18 cellular contexts compared by ENCODE assay signal in the genomic region with DNA sequence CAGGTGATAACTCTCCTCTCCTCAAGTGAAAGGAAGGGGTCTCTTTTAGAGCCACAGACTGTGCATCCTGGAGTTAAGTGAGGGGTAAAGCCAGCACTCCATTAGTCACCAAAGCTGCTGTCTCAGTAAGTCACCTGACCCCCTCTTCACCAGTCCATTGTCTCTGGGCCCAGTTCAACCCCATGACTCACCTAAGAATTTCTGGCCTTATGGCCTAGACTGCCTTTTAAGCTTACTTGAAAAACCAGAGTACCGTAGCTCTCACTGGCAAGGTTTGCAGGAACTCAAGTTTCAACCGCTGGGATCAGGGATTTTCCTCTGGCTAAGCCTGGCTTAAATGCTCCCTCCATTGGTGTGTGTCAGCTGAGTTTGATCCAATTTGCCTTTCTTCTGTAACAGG. TPM values are rescaled to one million over a fixed set of nuclear protein-coding genes. Genes with fewer than 3 reads are reported as not detected.
DNase-seq lines count a peak whose midpoint lies in the region; TF ChIP-seq lines count a peak whose summit lies in the region.
"Had no signal": no experiment of that assay in that cellular context is flagged by ENCODE, and none has a peak within 500 bp of the region (broad histone marks: within the 10 kb centered on the region; RNA-seq: fewer than 3 reads in every experiment).

No MANE protein-coding gene starts in this region.

- no peak for TF ChIP-seq POLR2A in testis (IDR thresholded peaks at IDR 0.05)
- TF ChIP-seq POLR2A in lower leg skin (IDR thresholded peaks at IDR 0.05): no peak

- TF ChIP-seq CTCF in testis (IDR thresholded peaks at IDR 0.05): no peak
- TF ChIP-seq CTCF in lower leg skin (IDR thresholded peaks at IDR 0.05): no peak

- H3K36me3 ChIP-seq in testis (ENCODE audit: low read depth, missing control alignments): no peaks in the 10 kb centered on the region
- H3K36me3 ChIP-seq: gastroesophageal sphincter had no signal

- H3K27me3 ChIP-seq in testis: no peaks in the 10 kb centered on the region

- intact Hi-C loops in testis (cut with DNase I; ENCODE audit: low total_unique reads): no loop called here
- intact Hi-C loops in posterior cingulate gyrus (cut with DNase I): no loop called here
- intact Hi-C loops in lower leg skin (cut with DNase I; ENCODE audit: low total_unique reads): no loop called here

- H3K4me1 ChIP-seq in testis: no peaks in the 10 kb centered on the region
- H3K4me1 ChIP-seq: gastroesophageal sphincter had no signal

- DNase-seq in DMS53 treated with DMSO at 0.1 percent for 48 hours (lab: John Stamatoyannopoulos, UW; ENCODE audit: unreplicated experiment) (peak; percentile 94), LHCN-M2 (ENCODE audit: low read depth) (peak; percentile 42), astrocyte of the hippocampus (ENCODE audit: low read depth, low spot score) (peak; percentile 34), islet precursor cell (peak; percentile 85), testis (no peak), posterior cingulate gyrus (no peak), mesenteric fat pad (ENCODE audit: low spot score) (no peak), lower leg skin (ENCODE audit: low spot score in 2 of 2) (no peak)
- DNase-seq: activated CD4-positive, CD25-positive, alpha-beta regulatory T cell; activated naive CD4-positive, alpha-beta T cell treated with Interleukin-2 at 50 U/mL for 16 hours; DND-41; effector CD4-positive, alpha-beta T cell; NCI-H1105; NCI-H510A; RPMI8226; T-helper 1 cell had no signal

- no peaks in the 10 kb centered on the region for H3K9me3 ChIP-seq in testis
- H3K9me3 ChIP-seq: gastroesophageal sphincter had no signal

- no peak overlapping the region for H3K27ac ChIP-seq in testis
- H3K27ac ChIP-seq: gastroesophageal sphincter, parathyroid adenoma had no signal

- H3K4me3 ChIP-seq in testis (no peak overlapping the region), lower leg skin (ENCODE audit: low read depth, poor library complexity, severe bottlenecking) (no peak overlapping the region)
- H3K4me3 ChIP-seq: gastroesophageal sphincter had no signal

- 61 to 86% methylated on average over 2 of the region's 2 CpGs for WGBS in testis, 2 donors
- WGBS in lower leg skin, 2 donors: 60 to 74% methylated on average over 2 of the region's 2 CpGs

RNA-seq across cellular contexts. Expression of gene EID2, which starts 23.4 kb away (rescaled TPM):
- 9.7 and 14.8 TPM in 2 replicates for total RNA-seq in LHCN-M2 (2014; rRNA removed)
- polyA plus RNA-seq in LHCN-M2 (2012): 10.6 TPM
- 10 to 100 TPM; 23.9 to 26.7 TPM for total RNA-seq in testis
- 15.0 TPM for polyA plus RNA-seq in testis (ENCODE audit: insufficient read depth, low read depth, low replicate concordance)
- total RNA-seq in mesenteric fat pad: 12.7 TPM
- 10 to 100 TPM; 12.4 to 19.0 (median 14.3) TPM for total RNA-seq in lower leg skin

RNA-seq across cellular contexts. Expression of gene EID2B, which starts 30.8 kb away (rescaled TPM):
- total RNA-seq in LHCN-M2 (2014; rRNA removed) (3.0 and 4.8 TPM in 2 replicates), testis (10 to 100 TPM in 1 of 2 donors, 1 to 10 TPM in 1; 9.2 to 12.2 TPM), mesenteric fat pad (2.1 TPM), lower leg skin (1 to 10 TPM in 2 of 4 donors, under 1 TPM in 2; 0.56 to 1.5 (median 1.0) TPM)
- 2.1 TPM for polyA plus RNA-seq in LHCN-M2 (2012)
- 6.6 TPM for polyA plus RNA-seq in testis (ENCODE audit: insufficient read depth, low read depth, low replicate concordance)

RNA-seq across cellular contexts. Expression of gene LGALS13, which starts 38.9 kb away (rescaled TPM):
- not detected in 2 replicates for total RNA-seq in LHCN-M2 (2014; rRNA removed)
- not detected for polyA plus RNA-seq in LHCN-M2 (2012)
- not detected for total RNA-seq in testis
- not detected for polyA plus RNA-seq in testis (ENCODE audit: insufficient read depth, low read depth, low replicate concordance)
- total RNA-seq in mesenteric fat pad: not detected
- total RNA-seq in lower leg skin: not detected
- total RNA-seq: gastroesophageal sphincter had no signal

RNA-seq across cellular contexts. Expression of gene SELENOV, which starts 48.5 kb away (rescaled TPM):
- total RNA-seq in LHCN-M2 (2014; rRNA removed) (not detected in 2 replicates), testis (10 to 100 TPM in 1 of 2 donors, 1 to 10 TPM in 1; 2.5 to 10.8 TPM), mesenteric fat pad (not detected), lower leg skin (not detected)
- polyA plus RNA-seq in LHCN-M2 (2012): not detected
- polyA plus RNA-seq in testis (ENCODE audit: insufficient read depth, low read depth, low replicate concordance): 19.7 TPM
- total RNA-seq: gastroesophageal sphincter had no signal

Comparison
In these comparisons a context has a peak if more than half of its experiments do, and no peak if none do; other contexts are left out.
1. DNase-seq: peak in DMS53 treated with DMSO at 0.1 percent for 48 hours (single experiment), LHCN-M2 (single experiment), astrocyte of the hippocampus (single experiment) and islet precursor cell (single experiment); none in testis (single experiment), posterior cingulate gyrus (0 of 10), mesenteric fat pad (single experiment) and lower leg skin (0 of 2).